16 cellular contexts compared by ENCODE assay signal in genomic region chr17:48258317-48258716, GRCh38.
"Had no signal": no experiment of that assay in that cellular context is flagged by ENCODE, and none has a peak within 500 bp of the region (broad histone marks: within the 10 kb centered on the region; RNA-seq: fewer than 3 reads in every experiment).

No MANE protein-coding gene starts in this region.

- H3K4me3 Mint-ChIP-seq: brain; naive thymus-derived CD4-positive, alpha-beta T cell; neural progenitor cell; stimulated activated effector memory CD8-positive, alpha-beta T cell treated with anti-CD3 and anti-CD28 coated beads, Interleukin-12 subunit alpha, Interleukin-12 subunit beta, amount 100 ng/mL, for 72 hours; stimulated activated naive CD8-positive, alpha-beta T cell treated with anti-CD3 and anti-CD28 coated beads, Interleukin-15, amount 100 ng/mL, for 72 hours had no signal

- H3K4me1 Mint-ChIP-seq: brain had no signal

- FAIRE-seq: endometrium, small intestine, urothelium cell line had no signal

- ATAC-seq: activated naive CD4-positive, alpha-beta T cell treated with anti-CD3 and anti-CD28 coated beads, Interleukin-2, amount 50 U/mL, for 72 hours; left lung; naive thymus-derived CD4-positive, alpha-beta T cell; sciatic nerve; stimulated activated effector memory CD8-positive, alpha-beta T cell treated with anti-CD3 and anti-CD28 coated beads, Interleukin-12 subunit alpha, Interleukin-12 subunit beta, amount 100 ng/mL, for 72 hours; stimulated activated naive CD8-positive, alpha-beta T cell treated with anti-CD3 and anti-CD28 coated beads, Interleukin-15, amount 100 ng/mL, for 72 hours had no signal

- H3K27me3 Mint-ChIP-seq: naive thymus-derived CD4-positive, alpha-beta T cell; stimulated activated naive CD8-positive, alpha-beta T cell treated with anti-CD3 and anti-CD28 coated beads, Interleukin-15, amount 100 ng/mL, for 72 hours had no signal

- H3K27ac Mint-ChIP-seq: activated naive CD4-positive, alpha-beta T cell treated with anti-CD3 and anti-CD28 coated beads, Interleukin-2, amount 50 U/mL, for 72 hours; brain; naive thymus-derived CD4-positive, alpha-beta T cell; neural progenitor cell; stimulated activated effector memory CD8-positive, alpha-beta T cell treated with anti-CD3 and anti-CD28 coated beads, Interleukin-12 subunit alpha, Interleukin-12 subunit beta, amount 100 ng/mL, for 72 hours; stimulated activated naive CD8-positive, alpha-beta T cell treated with anti-CD3 and anti-CD28 coated beads, Interleukin-15, amount 100 ng/mL, for 72 hours had no signal

- H3K36me3 Mint-ChIP-seq: activated naive CD4-positive, alpha-beta T cell treated with anti-CD3 and anti-CD28 coated beads, Interleukin-2, amount 50 U/mL, for 72 hours; brain; neural progenitor cell had no signal

- DNase-seq: activated T-cell treated with anti-CD3 and anti-CD28 coated beads, Interleukin-2, amount 50 U/mL, for 1 hour; aorta; foreskin fibroblast; left lung; naive thymus-derived CD4-positive, alpha-beta T cell; posterior cingulate gyrus; small intestine; stimulated activated CD4-positive, alpha-beta T cell treated with anti-CD3 and anti-CD28 coated beads, Interleukin-2, amount 100 ng/mL, for 24 hours; stimulated activated naive CD8-positive, alpha-beta T cell treated with anti-CD3 and anti-CD28 coated beads, Interleukin-15, amount 100 ng/mL, for 72 hours had no signal

- H3K9me3 Mint-ChIP-seq: activated naive CD4-positive, alpha-beta T cell treated with anti-CD3 and anti-CD28 coated beads, Interleukin-2, amount 50 U/mL, for 72 hours; naive thymus-derived CD4-positive, alpha-beta T cell; neural progenitor cell; stimulated activated effector memory CD8-positive, alpha-beta T cell treated with anti-CD3 and anti-CD28 coated beads, Interleukin-12 subunit alpha, Interleukin-12 subunit beta, amount 100 ng/mL, for 72 hours; stimulated activated naive CD8-positive, alpha-beta T cell treated with anti-CD3 and anti-CD28 coated beads, Interleukin-15, amount 100 ng/mL, for 72 hours had no signal
